In genomic region chr3:481680-482079, GRCh38 we compare ENCODE assay signal across 11 cellular contexts.
DNase-seq lines count a peak whose midpoint lies in the region; ATAC-seq and TF ChIP-seq lines count a peak whose summit lies in the region.
"Had no signal": no experiment of that assay in that cellular context is flagged by ENCODE, and none has a peak within 500 bp of the region (broad histone marks: within the 10 kb centered on the region; RNA-seq: fewer than 3 reads in every experiment).

No MANE protein-coding gene starts in this region.

- no peak for TF ChIP-seq POLR2A in NB4 (IDR thresholded peaks at IDR 0.05; ENCODE audit: extremely low read depth, insufficient read length)
- TF ChIP-seq POLR2A in body of pancreas (IDR thresholded peaks at IDR 0.05) = no peak

- H3K9me3 ChIP-seq in hepatocyte (ENCODE audit: low read depth) (no peaks in the 10 kb centered on the region), body of pancreas (peaks cover 0 to 9% (median 0%) of the 10 kb centered on the region in 3 donors)

- H3K27ac ChIP-seq in hepatocyte = no peak overlapping the region
- no peak overlapping the region for H3K27ac ChIP-seq in body of pancreas

- no peak overlapping the region for H3K4me3 ChIP-seq in GM06990 (replicated peaks; ENCODE audit: low read depth, low read length)
- H3K4me3 ChIP-seq in NB4 (ENCODE audit: low read depth, low read length) = no peak overlapping the region
- H3K4me3 ChIP-seq in hepatocyte = no peak overlapping the region
- no peak overlapping the region for H3K4me3 ChIP-seq in body of pancreas

- H3K4me1 ChIP-seq in hepatocyte (ENCODE audit: insufficient read depth) (no peaks in the 10 kb centered on the region), body of pancreas (no peaks in the 10 kb centered on the region)

- 19% methylated on average over 3 of the region's 3 CpGs for WGBS in hepatocyte (ENCODE audit: low lambda C conversion rate, missing lambda C conversion rate)
- 8% methylated on average over 3 of the region's 3 CpGs for WGBS in body of pancreas, 2 donors

- peak; percentile 65 for ATAC-seq in GM19395 (IDR thresholded peaks at IDR 0.05; ENCODE audit: unreplicated experiment)
- ATAC-seq in HG02884 (IDR thresholded peaks at IDR 0.05; ENCODE audit: unreplicated experiment) = no peak
- no peak for ATAC-seq in body of pancreas
- ATAC-seq: activated T-helper 17 cell treated with anti-CD3 and anti-CD28 coated beads, Interleukin-2, amount 50 U/mL, for 72 hours; natural killer cell treated with Interleukin-12 subunit alpha and Interleukin-12 subunit beta and Interleukin-15 and Interleukin-18, amount 100 ng/mL, for 72 hours had no signal

- H3K9me2 ChIP-seq in hepatocyte (replicated peaks; ENCODE audit: insufficient read depth) = no peaks in the 10 kb centered on the region

- peak; percentile 51 for TF ChIP-seq CTCF in GM06990 (IDR thresholded peaks at IDR 0.05; ENCODE audit: insufficient read depth, low read length, poor library complexity, severe bottlenecking)
- TF ChIP-seq CTCF in NB4 (IDR thresholded peaks at IDR 0.05; ENCODE audit: low read depth, low read length) = peak; percentile 20
- peak; percentile 53 for TF ChIP-seq CTCF in hepatocyte (IDR thresholded peaks at IDR 0.05; ENCODE audit: poor library complexity)
- no peak for TF ChIP-seq CTCF in body of pancreas (IDR thresholded peaks at IDR 0.05)

- H2AFZ ChIP-seq in hepatocyte = no peak overlapping the region

- no peaks in the 10 kb centered on the region for H3K27me3 ChIP-seq in GM06990 (replicated peaks; ENCODE audit: control insufficient read depth, insufficient read depth, low read length)
- H3K27me3 ChIP-seq in hepatocyte = no peaks in the 10 kb centered on the region
- H3K27me3 ChIP-seq in body of pancreas = no peaks in the 10 kb centered on the region

- intact Hi-C loops in body of pancreas (cut with DNase I) = no loop called here

- DNase-seq in GM06990 (ENCODE audit: extremely low read depth, insufficient read length) = no peak
- peak; percentile 2 for DNase-seq in NB4 (ENCODE audit: low read depth)
- peak; percentile 25 for DNase-seq in hepatocyte (ENCODE audit: low spot score)
- no peak for DNase-seq in T-helper 1 cell
- DNase-seq in body of pancreas = no peak
- DNase-seq in activated naive CD4-positive, alpha-beta T cell treated with anti-CD3 and anti-CD28 coated beads, Interleukin-2, amount 50 U/mL, for 16 hours = no peak
- DNase-seq: SHP77 had no signal

- no peaks in the 10 kb centered on the region for H4K20me1 ChIP-seq in hepatocyte (ENCODE audit: insufficient read depth, poor library complexity, severe bottlenecking)

- H3K79me2 ChIP-seq in hepatocyte = no peaks in the 10 kb centered on the region

- no peak overlapping the region for H3K4me2 ChIP-seq in hepatocyte

- H3K36me3 ChIP-seq in GM06990 (ENCODE audit: control insufficient read depth, insufficient read depth, low read length) (no peaks in the 10 kb centered on the region), hepatocyte (replicated peaks; ENCODE audit: insufficient read depth, low read depth) (no peaks in the 10 kb centered on the region), body of pancreas (replicated peaks in 1 of 2; ENCODE audit: insufficient read depth in 1 of 2, low read depth in 2 of 2) (no peaks in the 10 kb centered on the region)

Comparison
In these comparisons a context has a peak if more than half of its experiments do, and no peak if none do; other contexts are left out.
1. DNase-seq: peak in NB4 (single experiment) and hepatocyte (single experiment); none in GM06990 (single experiment), T-helper 1 cell (0 of 5), body of pancreas (0 of 4) and activated naive CD4-positive, alpha-beta T cell treated with anti-CD3 and anti-CD28 coated beads, Interleukin-2, amount 50 U/mL, for 16 hours (single experiment).
2. CTCF ChIP-seq: peak in GM06990 (single experiment), NB4 (single experiment) and hepatocyte (single experiment); none in body of pancreas (0 of 7).